11 cellular contexts compared by ENCODE assay signal in genomic region chr12:111448831-111449790, GRCh38. TPM values are rescaled to one million over a fixed set of nuclear protein-coding genes. Genes with fewer than 3 reads are reported as not detected.
A peak's percentile ranks its signal among the peaks of the same experiment; 100 is the strongest.
DNase-seq lines count a peak whose midpoint lies in the region; ATAC-seq and TF ChIP-seq lines count a peak whose summit lies in the region.
"Had no signal": no experiment of that assay in that cellular context is flagged by ENCODE, and none has a peak within 500 bp of the region (broad histone marks: within the 10 kb centered on the region; RNA-seq: fewer than 3 reads in every experiment).

No MANE protein-coding gene starts in this region.

- H4K20me1 ChIP-seq in PC-9 (ENCODE audit: insufficient read depth), result peaks cover 15% of the 10 kb centered on the region
- peaks cover 9% of the 10 kb centered on the region for H4K20me1 ChIP-seq in neural progenitor cell (ENCODE audit: low read depth)

- no peaks in the 10 kb centered on the region for H3K9me3 Mint-ChIP-seq in CD8-positive, alpha-beta memory T cell
- no peaks in the 10 kb centered on the region for H3K9me3 Mint-ChIP-seq in neural progenitor cell

- intact Hi-C loops in PC-9 (cut with micrococcal nuclease; ENCODE audit: unreplicated experiment) (no loop called here), dorsolateral prefrontal cortex (cut with DNase I) (loop anchor here in 1 of 2 donors (5.0 kb wide), 1 partner anchor 42 kb away; the partner anchor contains the start of gene SH2B3)

- H3K4me3 ChIP-seq in CD8-positive, alpha-beta memory T cell (ENCODE audit: low read length), result no peak overlapping the region
- H3K4me3 ChIP-seq in PC-9 (no peak overlapping the region), dorsolateral prefrontal cortex (no peak overlapping the region), neural progenitor cell (no peak overlapping the region)
- H3K4me3 ChIP-seq: ovary had no signal

- no peaks in the 10 kb centered on the region for H3K9me2 ChIP-seq in PC-9 (ENCODE audit: insufficient read depth)

- peaks cover 35% of the 10 kb centered on the region for H3K4me1 ChIP-seq in CD8-positive, alpha-beta memory T cell (ENCODE audit: insufficient read depth, low read length)
- H3K4me1 ChIP-seq in PC-9 (replicated peaks; ENCODE audit: insufficient read depth) (no peaks in the 10 kb centered on the region), neural progenitor cell (no peaks in the 10 kb centered on the region)

- CTCF ChIA-PET in CD8-positive, alpha-beta memory T cell (lab: Charles Lee), result interaction anchor here (1.6 to 31.7 kb wide), 5 partner anchors 10 to 80 kb away, joined by 3 to 1032 read pairs (median 69); partner anchors contain the start of gene SH2B3
- CTCF ChIA-PET in PC-9 (lab: Charles Lee), result no interaction called here

- peaks cover 0 to 72% (median 11%) of the 10 kb centered on the region in 3 donors for H3K36me3 Mint-ChIP-seq in CD8-positive, alpha-beta memory T cell
- H3K36me3 Mint-ChIP-seq in neural progenitor cell, result peaks cover 14% of the 10 kb centered on the region

- H3K27me3 Mint-ChIP-seq in CD8-positive, alpha-beta memory T cell, result peaks cover 0 to 2% of the 10 kb centered on the region in 2 donors
- no peaks in the 10 kb centered on the region for H3K27me3 Mint-ChIP-seq in neural progenitor cell (ENCODE audit: insufficient read depth, low read depth)

- peaks cover 36% of the 10 kb centered on the region for H3K36me3 ChIP-seq in CD8-positive, alpha-beta memory T cell (ENCODE audit: insufficient read depth, low read length)
- H3K36me3 ChIP-seq in PC-9 (ENCODE audit: low read depth), result peaks cover 13% of the 10 kb centered on the region
- no peaks in the 10 kb centered on the region for H3K36me3 ChIP-seq in neural progenitor cell
- H3K36me3 ChIP-seq: ovary had no signal

- H3K27ac Mint-ChIP-seq in CD8-positive, alpha-beta memory T cell, result peak overlapping the region; percentile 13 to 95 (median 58)
- H3K27ac Mint-ChIP-seq in neural progenitor cell, result peak overlapping the region; percentile 2

- POLR2A ChIA-PET in CD8-positive, alpha-beta memory T cell (lab: Charles Lee), result interaction anchor here (1.1 to 2.7 kb wide), 2 partner anchors 14 to 45 kb away, joined by 6 to 18 read pairs; no protein-coding TSS in a partner anchor
- POLR2A ChIA-PET in PC-9 (lab: Charles Lee; ENCODE audit: unreplicated experiment), result no interaction called here

- H3F3A ChIP-seq in PC-9 (ENCODE audit: insufficient read depth, low read depth) (peaks cover 61% of the 10 kb centered on the region), neural progenitor cell (ENCODE audit: low read depth) (peaks cover 8% of the 10 kb centered on the region)

- no peaks in the 10 kb centered on the region for H3K9me3 ChIP-seq in CD8-positive, alpha-beta memory T cell (ENCODE audit: low read length)
- H3K9me3 ChIP-seq in PC-9 (ENCODE audit: insufficient read depth, low read depth) (no peaks in the 10 kb centered on the region), neural progenitor cell (ENCODE audit: low read depth) (no peaks in the 10 kb centered on the region)
- H3K9me3 ChIP-seq: ovary had no signal

- H3K79me2 ChIP-seq in PC-9 (ENCODE audit: low read depth) (no peaks in the 10 kb centered on the region), neural progenitor cell (ENCODE audit: low read depth) (no peaks in the 10 kb centered on the region)

- H3K9ac ChIP-seq in neural progenitor cell, result no peak overlapping the region

- no peak for DNase-seq in CD8-positive, alpha-beta memory T cell
- DNase-seq in PC-9 (no peak), dorsolateral prefrontal cortex (peak in 5 of 10 donors; percentile 9 to 39 (median 20)), neural progenitor cell (ENCODE audit: low spot score) (no peak), SHP77 treated with DMSO at 0.1 percent for 48 hours (lab: John Stamatoyannopoulos, UW) (no peak), NK-92 (lab: John Stamatoyannopoulos, UW; ENCODE audit: unreplicated experiment) (no peak), NCI-H226 (no peak)
- DNase-seq: aorta, NCI-H1417 treated with DMSO at 0.1 percent for 48 hours, ovary had no signal

- H3K27ac ChIP-seq in CD8-positive, alpha-beta memory T cell (ENCODE audit: low read depth, low read length), result no peak overlapping the region
- H3K27ac ChIP-seq in PC-9, result 0 out of 2 replicates have a peak overlapping the region, but pooled peaks have one; percentile 16
- peak overlapping the region in 57 of 59 donors; percentile 0 to 84 (median 67) for H3K27ac ChIP-seq in dorsolateral prefrontal cortex
- H3K27ac ChIP-seq in neural progenitor cell, result no peak overlapping the region
- H3K27ac ChIP-seq: ovary had no signal

- no peak for ATAC-seq in HG03460 (IDR thresholded peaks at IDR 0.05; ENCODE audit: unreplicated experiment)

- no peak overlapping the region for H2AFZ ChIP-seq in PC-9
- no peak overlapping the region for H2AFZ ChIP-seq in neural progenitor cell (replicated peaks)

- H3K4me1 Mint-ChIP-seq in CD8-positive, alpha-beta memory T cell, result peaks cover 50 to 60% (median 50%) of the 10 kb centered on the region in 3 donors
- H3K4me1 Mint-ChIP-seq in neural progenitor cell, result peaks cover 6% of the 10 kb centered on the region

- H3K4me2 ChIP-seq in PC-9 (no peak overlapping the region), neural progenitor cell (no peak overlapping the region)

- H3K27me3 ChIP-seq in CD8-positive, alpha-beta memory T cell (ENCODE audit: insufficient read depth, low read length, poor library complexity, severe bottlenecking), result no peaks in the 10 kb centered on the region
- H3K27me3 ChIP-seq in PC-9 (ENCODE audit: insufficient read depth, low read depth) (no peaks in the 10 kb centered on the region), dorsolateral prefrontal cortex (no peaks in the 10 kb centered on the region), neural progenitor cell (no peaks in the 10 kb centered on the region)
- H3K27me3 ChIP-seq: ovary had no signal

- H3K4me3 Mint-ChIP-seq in CD8-positive, alpha-beta memory T cell, result no peak overlapping the region
- H3K4me3 Mint-ChIP-seq in neural progenitor cell, result no peak overlapping the region

- no peak for TF ChIP-seq CTCF in PC-9 (conservative IDR thresholded peaks at IDR 0.05)
- no peak for TF ChIP-seq CTCF in dorsolateral prefrontal cortex (IDR thresholded peaks at IDR 0.05 in 54 of 56, conservative IDR thresholded peaks at IDR 0.05 in 2 of 56; ENCODE audit: low read depth in 1 of 56, partially characterized antibody in 56 of 56)
- no peak for TF ChIP-seq CTCF in neural progenitor cell (IDR thresholded peaks at IDR 0.05)

- TSS peak; percentile 3 for BruUV-seq in PC-9 (replicated peaks; lab: Mats Ljungman, UMichigan)

RNA-seq across cellular contexts. Expression of gene SH2B3, which starts 43.4 kb away (rescaled TPM):
- total RNA-seq in CD8-positive, alpha-beta memory T cell, result 10 to 100 TPM; 46.8 to 48.9 TPM
- 11.1 TPM for polyA plus RNA-seq in CD8-positive, alpha-beta memory T cell
- total RNA-seq in PC-9 (2021) (4.8 and 6.5 TPM in 2 replicates), dorsolateral prefrontal cortex (10 to 100 TPM in 116 of 120 experiments, 1 to 10 TPM in 4; 8.5 to 28.7 (median 14.8) TPM), neural progenitor cell (ENCODE audit: low replicate concordance) (2.8 and 5.7 TPM in 2 replicates)

Comparison
In these comparisons a context has a peak if more than half of its experiments do, and no peak if none do; other contexts are left out.
1. H3K27ac ChIP-seq: peak in PC-9 (single experiment) and dorsolateral prefrontal cortex (57 of 59); none in CD8-positive, alpha-beta memory T cell (single experiment) and neural progenitor cell (single experiment).